ENCODE assay signal across 9 cellular contexts in genomic region chrX:53262918-53263394, GRCh38. TPM values are rescaled to one million over a fixed set of nuclear protein-coding genes. Genes with fewer than 3 reads are reported as not detected.
DNase-seq lines count a peak whose midpoint lies in the region; ATAC-seq and TF ChIP-seq lines count a peak whose summit lies in the region.
"Had no signal": no experiment of that assay in that cellular context is flagged by ENCODE, and none has a peak within 500 bp of the region (broad histone marks: within the 10 kb centered on the region; RNA-seq: fewer than 3 reads in every experiment).

No MANE protein-coding gene starts in this region.

- H3K4me3 ChIP-seq in right atrium auricular region: no peak overlapping the region
- H3K4me3 ChIP-seq: adrenal gland had no signal

- H3K27me3 Mint-ChIP-seq in activated CD8-positive, alpha-beta T cell treated with anti-CD3 and anti-CD28 coated beads for 36 hours: no peaks in the 10 kb centered on the region

- H3K4me1 Mint-ChIP-seq in activated CD8-positive, alpha-beta T cell treated with anti-CD3 and anti-CD28 coated beads for 36 hours (ENCODE audit: low read depth): peaks cover 33% of the 10 kb centered on the region

- POLR2A ChIA-PET in activated CD8-positive, alpha-beta T cell treated with anti-CD3 and anti-CD28 coated beads for 36 hours (lab: Charles Lee): no interaction called here

- H3K4me3 Mint-ChIP-seq in activated CD8-positive, alpha-beta T cell treated with anti-CD3 and anti-CD28 coated beads for 36 hours: no peak overlapping the region

- no peak overlapping the region for H3K27ac Mint-ChIP-seq in activated CD8-positive, alpha-beta T cell treated with anti-CD3 and anti-CD28 coated beads for 36 hours

- no peaks in the 10 kb centered on the region for H3K27me3 ChIP-seq in right atrium auricular region
- H3K27me3 ChIP-seq: adrenal gland had no signal

- no peaks in the 10 kb centered on the region for H3K9me3 ChIP-seq in right atrium auricular region
- H3K9me3 ChIP-seq: adrenal gland had no signal

- TF ChIP-seq CTCF in activated CD8-positive, alpha-beta T cell treated with anti-CD3 and anti-CD28 coated beads for 36 hours (IDR thresholded peaks at IDR 0.05): no peak
- TF ChIP-seq CTCF in right atrium auricular region (IDR thresholded peaks at IDR 0.05): no peak

- H3K9me3 Mint-ChIP-seq in activated CD8-positive, alpha-beta T cell treated with anti-CD3 and anti-CD28 coated beads for 36 hours: no peaks in the 10 kb centered on the region

- peak; percentile 2 for DNase-seq in COLO668 (lab: John Stamatoyannopoulos, UW; ENCODE audit: unreplicated experiment)
- DNase-seq in LHCN-M2 (ENCODE audit: low read depth): peak; percentile 87
- peak; percentile 34 for DNase-seq in activated CD8-positive, alpha-beta T cell treated with anti-CD3 and anti-CD28 coated beads for 36 hours
- peak; percentile 43 for DNase-seq in islet precursor cell
- DNase-seq in GM19238 (ENCODE audit: insufficient read length, low spot score): no peak
- DNase-seq in right atrium auricular region (ENCODE audit: low spot score): no peak
- DNase-seq in activated CD4-positive, CD25-positive, alpha-beta regulatory T cell (lab: John Stamatoyannopoulos, UW): no peak

- ATAC-seq in activated CD8-positive, alpha-beta T cell treated with anti-CD3 and anti-CD28 coated beads for 36 hours: peak; percentile 45
- no peak for ATAC-seq in GM19452 (IDR thresholded peaks at IDR 0.05; ENCODE audit: unreplicated experiment)

- no peaks in the 10 kb centered on the region for H3K36me3 ChIP-seq in right atrium auricular region
- H3K36me3 ChIP-seq: adrenal gland had no signal

- H3K36me3 Mint-ChIP-seq in activated CD8-positive, alpha-beta T cell treated with anti-CD3 and anti-CD28 coated beads for 36 hours (ENCODE audit: low read depth): no peaks in the 10 kb centered on the region

- intact Hi-C loops in activated CD8-positive, alpha-beta T cell treated with anti-CD3 and anti-CD28 coated beads for 36 hours (cut with micrococcal nuclease): no loop called here

- H3K4me1 ChIP-seq in right atrium auricular region: no peaks in the 10 kb centered on the region

- CTCF ChIA-PET in activated CD8-positive, alpha-beta T cell treated with anti-CD3 and anti-CD28 coated beads for 36 hours (lab: Charles Lee): interaction anchor here (1.0 to 1.8 kb wide), 3 partner anchors 21 to 183 kb away, joined by 3 to 9 read pairs (median 4); no protein-coding TSS in a partner anchor

- H3K27ac ChIP-seq in right atrium auricular region: no peak overlapping the region

RNA-seq across cellular contexts. Expression of gene IQSEC2, which starts 18.4 kb away (rescaled TPM):
- 17.0 and 18.3 TPM in 2 replicates for total RNA-seq in LHCN-M2 (2014; rRNA removed)
- 22.8 TPM for polyA plus RNA-seq in LHCN-M2 (2012)
- total RNA-seq in activated CD8-positive, alpha-beta T cell treated with anti-CD3 and anti-CD28 coated beads for 36 hours: under 1 TPM; 0.05 to 0.07 TPM
- total RNA-seq in right atrium auricular region: 10 to 100 TPM; 10.7 to 13.4 TPM

RNA-seq across cellular contexts. Expression of gene KDM5C, which starts 37.9 kb away (rescaled TPM):
- 68.8 and 94.1 TPM in 2 replicates for total RNA-seq in LHCN-M2 (2014; rRNA removed)
- 30.8 TPM for polyA plus RNA-seq in LHCN-M2 (2012)
- total RNA-seq in activated CD8-positive, alpha-beta T cell treated with anti-CD3 and anti-CD28 coated beads for 36 hours: 10 to 100 TPM; 94.3 to 99.4 TPM
- total RNA-seq in right atrium auricular region: 10 to 100 TPM; 48.7 to 50.4 TPM

Comparison
In these comparisons a context has a peak if more than half of its experiments do, and no peak if none do; other contexts are left out.
1. DNase-seq: peak in COLO668 (single experiment), LHCN-M2 (single experiment), activated CD8-positive, alpha-beta T cell treated with anti-CD3 and anti-CD28 coated beads for 36 hours (single experiment) and islet precursor cell (single experiment); none in GM19238 (single experiment), right atrium auricular region (single experiment) and activated CD4-positive, CD25-positive, alpha-beta regulatory T cell (0 of 4).
2. RNA of gene IQSEC2, which starts 18.4 kb away (total RNA-seq): 17.0 to 18.3 TPM in LHCN-M2 and 10.7 to 13.4 TPM in right atrium auricular region; 0.05 to 0.07 TPM in activated CD8-positive, alpha-beta T cell treated with anti-CD3 and anti-CD28 coated beads for 36 hours; every median in the first group is over 10 times any median in the second.